In genomic region chrX:103686199-103687072, GRCh38 we compare ENCODE assay signal across 8 cellular contexts. TPM values are rescaled to one million over a fixed set of nuclear protein-coding genes. Genes with fewer than 3 reads are reported as not detected.
A peak's percentile ranks its signal among the peaks of the same experiment; 100 is the strongest.
DNase-seq lines count a peak whose midpoint lies in the region; ATAC-seq, FAIRE-seq and TF ChIP-seq lines count a peak whose summit lies in the region.

Gene MORF4L2, minus strand, starts transcription at chrX:103686699. Its CDS starts 9,672 bp downstream, at chrX:103677027.

- no peak for TF ChIP-seq CTCF in BE2C (IDR thresholded peaks at IDR 0.05; ENCODE audit: low read depth, low read length)
- no peak for TF ChIP-seq CTCF in colonic mucosa (IDR thresholded peaks at IDR 0.05)

- H3K9me3 ChIP-seq in BE2C, result no peaks in the 10 kb centered on the region
- no peaks in the 10 kb centered on the region for H3K9me3 ChIP-seq in colonic mucosa

- no peaks in the 10 kb centered on the region for H3K4me1 ChIP-seq in BE2C
- no peaks in the 10 kb centered on the region for H3K4me1 ChIP-seq in colonic mucosa

- H3K27me3 ChIP-seq in BE2C (no peaks in the 10 kb centered on the region), colonic mucosa (no peaks in the 10 kb centered on the region), layer of hippocampus (ENCODE audit: control insufficient read depth, insufficient read depth, low read length) (peaks cover 2% of the 10 kb centered on the region)

- peak within 1 kb of the TSS; percentile 96 for H3K4me3 ChIP-seq in BE2C (ENCODE audit: low read depth, low read length)
- peak within 1 kb of the TSS; percentile 42 for H3K4me3 ChIP-seq in colonic mucosa

- peak; percentile 89 for ATAC-seq in HG03457 (IDR thresholded peaks at IDR 0.05; ENCODE audit: unreplicated experiment)

- H3K27ac ChIP-seq in colonic mucosa (peak within 1 kb of the TSS; percentile 85), layer of hippocampus (ENCODE audit: low read depth, low read length) (peak within 1 kb of the TSS; percentile 98)

- H3K36me3 ChIP-seq in BE2C (peaks cover 31% of the 10 kb centered on the region), colonic mucosa (no peaks in the 10 kb centered on the region)

- H3K9ac ChIP-seq in colonic mucosa (ENCODE audit: low read depth in 2 of 2, low read length in 2 of 2), result peak within 1 kb of the TSS; percentile 79 to 81

- intact Hi-C loops in colonic mucosa (cut with DNase I), result loop anchor here (5.0 kb wide), 1 partner anchor 131 kb away; no protein-coding TSS in a partner anchor

- DNase-seq in BE2C (peak; percentile 87), GM19239 (ENCODE audit: insufficient read length, low spot score) (peak; percentile 22), NCI-H524 treated with DMSO at 0.1 percent for 48 hours (lab: John Stamatoyannopoulos, UW) (peak; percentile 96), colonic mucosa (peak; percentile 90)
- peak; percentile 80 to 85 for DNase-seq in activated CD4-positive, alpha-beta T cell treated with anti-CD3 and anti-CD28 coated beads for 4 hours
- DNase-seq in stimulated activated CD4-positive, alpha-beta T cell treated with anti-CD3 and anti-CD28 coated beads, Interleukin-2, amount 100 ng/mL, for 24 hours, result peak; percentile 80 to 83

- FAIRE-seq in GM19239 (lab: Jason Lieb, UNC), result peak; percentile 100

RNA-seq across cellular contexts. Expression of gene MORF4L2, which starts in this region (rescaled TPM):
- polyA plus RNA-seq in BE2C (2012; ENCODE audit: insufficient read depth, insufficient read length, low read depth), result 165 TPM
- 100 to 1,000 TPM; 198 to 266 TPM for total RNA-seq in colonic mucosa

Comparison
In these comparisons a context has a peak if more than half of its experiments do, and no peak if none do; other contexts are left out.
1. Peak in every context shown above with its lines: DNase-seq, ATAC-seq, H3K4me3 ChIP-seq and H3K27ac ChIP-seq.
2. DNase-seq: peak in every context shown above with its lines; median percentile 96 in NCI-H524 treated with DMSO at 0.1 percent for 48 hours; 90 in colonic mucosa; 87 in BE2C; 82 in activated CD4-positive, alpha-beta T cell treated with anti-CD3 and anti-CD28 coated beads for 4 hours; 82 in stimulated activated CD4-positive, alpha-beta T cell treated with anti-CD3 and anti-CD28 coated beads, Interleukin-2, amount 100 ng/mL, for 24 hours; 22 in GM19239.